ENCODE assay signal across 8 cellular contexts in genomic region chr9:122930933-122931850, GRCh38. TPM values are rescaled to one million over a fixed set of nuclear protein-coding genes. Genes with fewer than 3 reads are reported as not detected.
A peak's percentile ranks its signal among the peaks of the same experiment; 100 is the strongest.
DNase-seq lines count a peak whose midpoint lies in the region; ATAC-seq and TF ChIP-seq lines count a peak whose summit lies in the region.

TSS of gene ZBTB26 (minus strand) at chr9:122931512. CDS start at chr9:122919934, 11,578 bp downstream.

- H3K4me3 ChIP-seq in IMR-90 (ENCODE audit: insufficient read depth, low read depth, low read length) (peak within 1 kb of the TSS; percentile 90), OCI-LY7 (ENCODE audit: low read depth, low read length, poor library complexity, severe bottlenecking) (peak within 1 kb of the TSS; percentile 85), mucosa of stomach (ENCODE audit: low read length) (peak within 1 kb of the TSS; percentile 81)

- dilution Hi-C loops in IMR-90 (cut with HindIII; ENCODE audit: low sequenced_read_pairs, unreplicated experiment) = no loop called here

- H3K4me1 ChIP-seq in IMR-90 (ENCODE audit: control insufficient read depth, insufficient read depth, low read length) = peaks cover 2% of the 10 kb centered on the region
- H3K4me1 ChIP-seq in OCI-LY7 (ENCODE audit: insufficient read depth, low read length, poor library complexity, severe bottlenecking) = peaks cover 19% of the 10 kb centered on the region
- H3K4me1 ChIP-seq in mucosa of stomach (ENCODE audit: control insufficient read depth, insufficient read depth, low read length) = peaks cover 15% of the 10 kb centered on the region

- TF ChIP-seq POLR2A in IMR-90 (IDR thresholded peaks at IDR 0.05; ENCODE audit: low read depth, low read length) (peak; percentile 77), erythroblast (IDR thresholded peaks at IDR 0.05; ENCODE audit: low read length) (peak; percentile 86)

- peak within 1 kb of the TSS; percentile 22 for H3K18ac ChIP-seq in IMR-90 (ENCODE audit: low read depth, low read length)

- peak within 1 kb of the TSS; percentile 79 for H3K56ac ChIP-seq in IMR-90 (ENCODE audit: extremely low read depth, insufficient read depth, low read length)

- WGBS in IMR-90 (ENCODE audit: extremely low coverage in 2 of 2, insufficient read length in 1 of 2), 2 experiments = 0% methylated on average over 14 of the region's 50 CpGs; no CpG with 5 or more reads in 1 of the 2 experiments

- peak within 1 kb of the TSS; percentile 76 for H2BK5ac ChIP-seq in IMR-90 (ENCODE audit: low read depth, low read length, poor library complexity, severe bottlenecking)

- intact Hi-C loops in IMR-90 (cut with micrococcal nuclease) = loop anchor here (1.0 kb wide), 1 partner anchor 9 kb away; no protein-coding TSS in a partner anchor
- intact Hi-C loops in OCI-LY7 (cut with micrococcal nuclease; ENCODE audit: unreplicated experiment) = loop anchor here (1.0 to 10.0 kb wide), 3 partner anchors 9 to 666 kb away; partner anchors contain the start of genes MRRF, RBM18 and ZBTB6

- peak within 1 kb of the TSS; percentile 94 for H2AK9ac ChIP-seq in IMR-90 (replicated peaks; ENCODE audit: low read depth, low read length, poor library complexity)

- peak; percentile 83 for DNase-seq in DMS114 treated with DMSO at 0.1 percent for 48 hours (lab: John Stamatoyannopoulos, UW; ENCODE audit: unreplicated experiment)
- DNase-seq in IMR-90 = peak; percentile 89
- DNase-seq in OCI-LY7 (ENCODE audit: low spot score) = peak; percentile 94
- DNase-seq in activated T-cell treated with anti-CD3 and anti-CD28 coated beads for 4 hours = peak; percentile 80
- DNase-seq in erythroblast (lab: John Stamatoyannopoulos, UW) = peak; percentile 92
- peak; percentile 75 to 77 for DNase-seq in stimulated activated CD8-positive, alpha-beta memory T cell treated with anti-CD3 and anti-CD28 coated beads, Interleukin-7, amount 100 ng/mL, for 1 hour (ENCODE audit: low read depth in 2 of 2)

- POLR2A ChIA-PET in IMR-90 (lab: Charles Lee; ENCODE audit: unreplicated experiment) = interaction anchor here (1.0 kb wide), 1 partner anchor 9 kb away, joined by 3 read pairs; the partner anchor contains the start of gene RABGAP1
- POLR2A ChIA-PET in OCI-LY7 (lab: Charles Lee) = interaction anchor here (1.1 to 4.2 kb wide), 8 partner anchors 7 to 27 kb away, joined by 3 to 50 read pairs (median 8); partner anchors contain the start of genes RABGAP1, RC3H2 and ZBTB6

- no peaks in the 10 kb centered on the region for H3K9me2 ChIP-seq in OCI-LY7 (ENCODE audit: insufficient read depth, low read length)

- peak within 1 kb of the TSS; percentile 97 for H3K4me2 ChIP-seq in IMR-90 (ENCODE audit: low read depth, low read length)
- H3K4me2 ChIP-seq in OCI-LY7 (ENCODE audit: low read length) = peak within 1 kb of the TSS; percentile 78

- peak; percentile 10 for TF ChIP-seq RAD21 in IMR-90 (IDR thresholded peaks at IDR 0.05; ENCODE audit: low read length)

- H3K79me1 ChIP-seq in IMR-90 (ENCODE audit: low read depth in 1 of 2, low read length in 2 of 2) = peaks cover 27 to 46% of the 10 kb centered on the region in 2 experiments

- peak within 1 kb of the TSS; percentile 93 for H3K23ac ChIP-seq in IMR-90 (ENCODE audit: low read depth, low read length)

- H3K27me3 ChIP-seq in IMR-90 (ENCODE audit: control insufficient read depth, insufficient read depth, low read length) (no peaks in the 10 kb centered on the region), mucosa of stomach (ENCODE audit: control insufficient read depth, insufficient read depth, low read length) (no peaks in the 10 kb centered on the region)

- H4K5ac ChIP-seq in IMR-90 (ENCODE audit: low read depth, low read length) = peak within 1 kb of the TSS; percentile 83

- TF ChIP-seq CTCF in IMR-90 (conservative IDR thresholded peaks at IDR 0.05; ENCODE audit: low read depth, low read length) (no peak), OCI-LY7 (conservative IDR thresholded peaks at IDR 0.05; ENCODE audit: low read length) (peak; percentile 61)

- H3K9ac ChIP-seq in IMR-90 (ENCODE audit: low read depth, low read length) (peak within 1 kb of the TSS; percentile 98), mucosa of stomach (ENCODE audit: low read length) (peak within 1 kb of the TSS; percentile 98)

- CTCF ChIA-PET in IMR-90 (lab: Yijun Ruan, JAX) = no interaction called here
- CTCF ChIA-PET in OCI-LY7 (lab: Charles Lee; ENCODE audit: unreplicated experiment) = no interaction called here

- H4K8ac ChIP-seq in IMR-90 (ENCODE audit: low read depth in 2 of 2, low read length in 2 of 2) = peak within 1 kb of the TSS; percentile 76 to 77

- H4K20me1 ChIP-seq in IMR-90 (ENCODE audit: insufficient read depth, low read length) = no peaks in the 10 kb centered on the region
- 0 out of 2 replicates have a peak, but pooled peaks cover 4% of the 10 kb centered on the region for H4K20me1 ChIP-seq in OCI-LY7 (ENCODE audit: insufficient read depth, low read length)

- H4K91ac ChIP-seq in IMR-90 (ENCODE audit: insufficient read depth, low read depth, low read length) = peak within 1 kb of the TSS; percentile 72

- no peak within 1 kb of the TSS for H2BK15ac ChIP-seq in IMR-90 (ENCODE audit: low read depth, low read length)

- ATAC-seq in GM21529 (IDR thresholded peaks at IDR 0.05; ENCODE audit: unreplicated experiment) (peak; percentile 98), IMR-90 (ENCODE audit: low read depth) (peak; percentile 98)

- peaks cover 53% of the 10 kb centered on the region for H3K79me2 ChIP-seq in OCI-LY7 (ENCODE audit: insufficient read depth, low read depth, low read length)

- peak within 1 kb of the TSS; percentile 85 for H3K14ac ChIP-seq in IMR-90 (replicated peaks; ENCODE audit: low read depth, low read length)

- H2AK5ac ChIP-seq in IMR-90 (ENCODE audit: low read depth, low read length) = peak within 1 kb of the TSS; percentile 18; the same call in 1 of the 2 replicates

- H3K27ac ChIP-seq in IMR-90 (ENCODE audit: insufficient read depth, low read length) = peak within 1 kb of the TSS; percentile 92
- peak within 1 kb of the TSS; percentile 70 for H3K27ac ChIP-seq in OCI-LY7 (ENCODE audit: low read depth, low read length, poor library complexity, severe bottlenecking)

- H3K9me3 ChIP-seq in IMR-90 (ENCODE audit: control insufficient read depth, insufficient read depth, low read length) = no peaks in the 10 kb centered on the region
- no peaks in the 10 kb centered on the region for H3K9me3 ChIP-seq in OCI-LY7 (ENCODE audit: low read length)
- H3K9me3 ChIP-seq in mucosa of stomach (ENCODE audit: control insufficient read depth, low read length) = no peaks in the 10 kb centered on the region

- H3K36me3 ChIP-seq in IMR-90 (ENCODE audit: control insufficient read depth, insufficient read depth, low read length) (0 out of 2 replicates have a peak, but pooled peaks cover 2% of the 10 kb centered on the region), OCI-LY7 (ENCODE audit: insufficient read depth, low read length) (peaks cover 6% of the 10 kb centered on the region), mucosa of stomach (ENCODE audit: control insufficient read depth, insufficient read depth, low read length) (no peaks in the 10 kb centered on the region)

- TSS peak; percentile 37 for BruUV-seq in IMR-90 (replicated peaks; lab: Mats Ljungman, UMichigan)
- BruUV-seq in OCI-LY7 (replicated peaks; lab: Mats Ljungman, UMichigan) = no TSS peak

- peak within 1 kb of the TSS; percentile 98 for H2AFZ ChIP-seq in IMR-90 (replicated peaks; ENCODE audit: low read length, poor library complexity)
- peak within 1 kb of the TSS; percentile 83 for H2AFZ ChIP-seq in OCI-LY7 (ENCODE audit: low read length)

- H2BK120ac ChIP-seq in IMR-90 (ENCODE audit: low read depth, low read length) = peak within 1 kb of the TSS; percentile 42; the same call in 1 of the 2 replicates

- in situ Hi-C loops in IMR-90 (cut with MboI; ENCODE audit: low sequenced_read_pairs) = no loop called here

- H3K9me1 ChIP-seq in IMR-90 (ENCODE audit: insufficient read depth, low read length) = no peaks in the 10 kb centered on the region

- peak within 1 kb of the TSS; percentile 75 for H3K4ac ChIP-seq in IMR-90 (ENCODE audit: low read depth, low read length)

- H2BK20ac ChIP-seq in IMR-90 (ENCODE audit: low read depth, low read length) = no peak within 1 kb of the TSS

TF ChIP-seq in IMR-90, 13 proteins besides CTCF, POLR2A, EP300 and RAD21:
- TF ChIP-seq RFX5 (IDR thresholded peaks at IDR 0.05; ENCODE audit: low read depth, low read length) = no peak
- TF ChIP-seq FOS (IDR thresholded peaks at IDR 0.05; ENCODE audit: low read depth, low read length) = 0 out of 2 replicates have a peak, but pooled peaks have one; percentile 14
- no peak for TF ChIP-seq CEBPB (IDR thresholded peaks at IDR 0.05; ENCODE audit: low read depth, low read length)
- peak; percentile 24 for TF ChIP-seq MXI1 (IDR thresholded peaks at IDR 0.05; ENCODE audit: borderline replicate concordance, low read depth, low read length)
- TF ChIP-seq, protein P1, sequence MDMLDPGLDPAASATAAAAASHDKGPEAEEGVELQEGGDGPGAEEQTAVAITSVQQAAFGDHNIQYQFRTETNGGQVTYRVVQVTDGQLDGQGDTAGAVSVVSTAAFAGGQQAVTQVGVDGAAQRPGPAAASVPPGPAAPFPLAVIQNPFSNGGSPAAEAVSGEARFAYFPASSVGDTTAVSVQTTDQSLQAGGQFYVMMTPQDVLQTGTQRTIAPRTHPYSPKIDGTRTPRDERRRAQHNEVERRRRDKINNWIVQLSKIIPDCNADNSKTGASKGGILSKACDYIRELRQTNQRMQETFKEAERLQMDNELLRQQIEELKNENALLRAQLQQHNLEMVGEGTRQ (IDR thresholded peaks at IDR 0.05; ENCODE audit: low read depth, low read length) = peak; percentile 85
TF ChIP-seq in IMR-90: peak in this region for 3.

RNA-seq across cellular contexts. Expression of gene ZBTB26, which starts in this region (rescaled TPM):
- 5.8 and 6.1 TPM in 2 replicates for total RNA-seq in IMR-90 (2012; rRNA removed)
- 2.3 and 3.1 TPM in 2 replicates for polyA plus RNA-seq in IMR-90 (2012; rRNA removed)
- 0.77 and 1.2 TPM in 2 replicates for polyA plus RNA-seq in IMR-90 (2012; cell fraction: cytosol; rRNA removed)
- polyA plus RNA-seq in IMR-90 (2012; cell fraction: nucleus; rRNA removed; ENCODE audit: low replicate concordance) = 0.79 and 8.2 TPM in 2 replicates
- total RNA-seq in OCI-LY7 (2014; rRNA removed; shearing (Covaris generic)) = 7.6 and 10.8 TPM in 2 replicates
- total RNA-seq in OCI-LY7 (2022) = 14.2 and 15.6 TPM in 2 replicates

Comparison
In these comparisons a context has a peak if more than half of its experiments do, and no peak if none do; other contexts are left out.
1. Peak in every context shown above with its lines: DNase-seq, ATAC-seq, H3K4me3 ChIP-seq and H3K27ac ChIP-seq.